ENCODE assay signal across 8 cellular contexts in genomic region chr18:49250819-49251388, GRCh38.
A peak's percentile ranks its signal among the peaks of the same experiment; 100 is the strongest.
DNase-seq lines count a peak whose midpoint lies in the region; ATAC-seq and TF ChIP-seq lines count a peak whose summit lies in the region.

No MANE protein-coding gene starts in this region.

- no peak overlapping the region for H3K9ac ChIP-seq in smooth muscle cell (ENCODE audit: low read depth)

- H3K4me3 ChIP-seq in fibroblast of pulmonary artery (replicated peaks; ENCODE audit: low read depth, low read length) (no peak overlapping the region), smooth muscle cell (no peak overlapping the region)

- no peaks in the 10 kb centered on the region for H4K20me1 ChIP-seq in smooth muscle cell (ENCODE audit: low read depth)

- 56% methylated on average over 4 of the region's 4 CpGs for WGBS in smooth muscle cell (ENCODE audit: low lambda C conversion rate)

- TF ChIP-seq CTCF in fibroblast of pulmonary artery (IDR thresholded peaks at IDR 0.05; ENCODE audit: low read length, missing control alignments) (peak; percentile 73), smooth muscle cell (IDR thresholded peaks at IDR 0.05; ENCODE audit: borderline replicate concordance, insufficient read depth, poor library complexity, severe bottlenecking) (peak; percentile 24)

- H3K4me2 ChIP-seq in smooth muscle cell, result no peak overlapping the region

- no peak overlapping the region for H3K27ac ChIP-seq in smooth muscle cell (ENCODE audit: low read depth)

- ATAC-seq in HG03378 (IDR thresholded peaks at IDR 0.05; ENCODE audit: unreplicated experiment), result no peak

- H3K36me3 ChIP-seq in smooth muscle cell (ENCODE audit: low read depth), result no peaks in the 10 kb centered on the region

- no peak overlapping the region for H2AFZ ChIP-seq in smooth muscle cell (ENCODE audit: low read depth)

- no peaks in the 10 kb centered on the region for H3K4me1 ChIP-seq in smooth muscle cell (ENCODE audit: low read depth)

- no peaks in the 10 kb centered on the region for H3F3A ChIP-seq in smooth muscle cell (ENCODE audit: low read depth)

- H3K79me2 ChIP-seq in smooth muscle cell (ENCODE audit: low read depth), result no peaks in the 10 kb centered on the region

- DNase-seq in NCI-H82 (lab: John Stamatoyannopoulos, UW), result peak; percentile 57
- no peak for DNase-seq in NCI-H82 treated with DMSO at 0.1 percent for 48 hours (lab: John Stamatoyannopoulos, UW; ENCODE audit: unreplicated experiment)
- peak; percentile 36 for DNase-seq in NOMO-1 treated with dmso at 0.1 percent for 144 hours (lab: John Stamatoyannopoulos, UW; ENCODE audit: unreplicated experiment)
- DNase-seq in fibroblast of pulmonary artery (ENCODE audit: low read depth), result peak; percentile 64
- no peak for DNase-seq in smooth muscle cell (lab: John Stamatoyannopoulos, UW; ENCODE audit: unreplicated experiment)
- no peak for DNase-seq in GOT3 (lab: John Stamatoyannopoulos, UW)
- DNase-seq in LoVo (ENCODE audit: low spot score), result no peak

- H3K27me3 ChIP-seq in smooth muscle cell (ENCODE audit: low read depth), result no peaks in the 10 kb centered on the region

- no peaks in the 10 kb centered on the region for H3K9me3 ChIP-seq in smooth muscle cell (replicated peaks; ENCODE audit: low read depth)

Comparison
In these comparisons a context has a peak if more than half of its experiments do, and no peak if none do; other contexts are left out.
1. DNase-seq: peak in NCI-H82 (single experiment), NOMO-1 treated with dmso at 0.1 percent for 144 hours (single experiment) and fibroblast of pulmonary artery (single experiment); none in NCI-H82 treated with DMSO at 0.1 percent for 48 hours (single experiment), smooth muscle cell (single experiment), GOT3 (single experiment) and LoVo (single experiment).